ENCODE assay signal across 10 cellular contexts in the genomic region with DNA sequence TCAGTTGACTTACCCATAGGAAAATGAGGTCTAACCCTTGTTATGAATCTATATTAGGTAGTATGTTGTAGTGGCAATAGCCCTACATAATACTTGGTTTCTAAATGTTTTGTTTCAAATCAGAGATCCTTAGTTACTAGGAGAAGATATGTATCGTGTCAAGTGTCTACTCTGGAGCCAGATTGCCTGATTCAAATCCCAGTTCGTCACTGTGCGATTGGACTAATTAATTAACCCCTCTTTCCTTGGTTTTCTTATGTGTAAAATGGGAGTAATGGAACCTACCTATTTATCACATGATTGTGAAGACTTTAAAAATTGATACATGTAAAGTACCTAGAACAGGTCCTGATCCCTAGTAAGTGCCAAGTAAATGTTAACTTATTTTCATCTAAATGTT. TPM values are rescaled to one million over a fixed set of nuclear protein-coding genes. Genes with fewer than 3 reads are reported as not detected.
DNase-seq lines count a peak whose midpoint lies in the region; ATAC-seq, FAIRE-seq and TF ChIP-seq lines count a peak whose summit lies in the region.
"Had no signal": no experiment of that assay in that cellular context is flagged by ENCODE, and none has a peak within 500 bp of the region (broad histone marks: within the 10 kb centered on the region; RNA-seq: fewer than 3 reads in every experiment).

No MANE protein-coding gene starts in this region.

- 65% methylated on average over 3 of the region's 3 CpGs for WGBS in GM12878 (ENCODE audit: insufficient coverage, insufficient replicate concordance, low lambda C conversion rate, missing lambda C conversion rate)

- H3K4me1 ChIP-seq in BE2C (no peaks in the 10 kb centered on the region), HUES6 (ENCODE audit: control insufficient read depth, insufficient read depth, low read length) (peaks cover 10% of the 10 kb centered on the region), GM12878 (ENCODE audit: control insufficient read depth, insufficient read depth, low read length) (peaks cover 6% of the 10 kb centered on the region), mucosa of rectum (ENCODE audit: control insufficient read depth in 2 of 2, insufficient read depth in 2 of 2, low read length in 2 of 2) (peaks cover 4 to 21% of the 10 kb centered on the region in 2 donors)

- no peak for FAIRE-seq in GM12878 (lab: Jason Lieb, UNC)

- no peak overlapping the region for H3K9ac ChIP-seq in HUES6 (ENCODE audit: low read length)
- peak overlapping the region; percentile 99 for H3K9ac ChIP-seq in GM12878 (ENCODE audit: control insufficient read depth, insufficient read depth, low read length)
- peak overlapping the region; percentile 96 to 99 for H3K9ac ChIP-seq in mucosa of rectum (ENCODE audit: low read depth in 1 of 2, low read length in 2 of 2)

- no peak for TF ChIP-seq CTCF in BE2C (IDR thresholded peaks at IDR 0.05; ENCODE audit: low read depth, low read length)
- TF ChIP-seq CTCF in GM12878 (IDR thresholded peaks at IDR 0.05 in 2 of 3, conservative IDR thresholded peaks at IDR 0.05 in 1 of 3; ENCODE audit: control insufficient read depth in 2 of 3, extremely low read depth in 1 of 3, insufficient read depth in 1 of 3, low read depth in 3 of 3, low read length in 3 of 3) = no peak

- BruUV-seq in GM12878 (replicated peaks; lab: Mats Ljungman, UMichigan) = no TSS peak

- H4K20me1 ChIP-seq in GM12878 (ENCODE audit: control insufficient read depth, insufficient read depth) = no peaks in the 10 kb centered on the region

- no peak for TF ChIP-seq RAD21 in GM12878 (IDR thresholded peaks at IDR 0.05; ENCODE audit: insufficient read depth, low read depth, low read length)

- POLR2A ChIA-PET in GM12878 (lab: Charles Lee) = interaction anchor here (1.1 to 1.5 kb wide), 3 partner anchors 166 to 292 kb away, joined by 3 to 6 read pairs (median 4); a partner anchor contains a TSS

- ATAC-seq in GM12878 (no peak), left colon (no peak)
- no peak for ATAC-seq in activated CD4-positive, CD25-positive, alpha-beta regulatory T cell treated with anti-CD3 and anti-CD28 coated beads, Interleukin-2, amount 50 U/mL, for 24 hours

- H3K36me3 ChIP-seq in BE2C (peaks cover 20% of the 10 kb centered on the region), HUES6 (ENCODE audit: control insufficient read depth, insufficient read depth, low read length) (peaks cover 22% of the 10 kb centered on the region), GM12878 (ENCODE audit: control insufficient read depth in 2 of 2, insufficient read depth in 2 of 2, low read length in 1 of 2) (peaks cover 0 to 6% of the 10 kb centered on the region in 2 experiments; a peak in 2 of 4 replicates), mucosa of rectum (ENCODE audit: control insufficient read depth in 2 of 2, insufficient read depth in 2 of 2, low read length in 2 of 2) (peaks cover 18 to 19% of the 10 kb centered on the region in 2 donors)

- intact Hi-C loops in GM12878 (cut with micrococcal nuclease; ENCODE audit: unreplicated experiment) (loop anchor here (2.0 to 5.0 kb wide), 3 partner anchors 33 to 203 kb away; a partner anchor contains a TSS), left colon (cut with DNase I, micrococcal nuclease) (no loop called here)

- H3K4me2 ChIP-seq in GM12878 (ENCODE audit: control insufficient read depth, insufficient read depth) = peak overlapping the region; percentile 88

- H3K27me3 ChIP-seq in BE2C (no peaks in the 10 kb centered on the region), HUES6 (ENCODE audit: control insufficient read depth, insufficient read depth, low read length) (no peaks in the 10 kb centered on the region), GM12878 (replicated peaks in 1 of 2; ENCODE audit: control insufficient read depth in 2 of 2, insufficient read depth in 2 of 2, low read length in 1 of 2) (no peaks in the 10 kb centered on the region), mucosa of rectum (ENCODE audit: control insufficient read depth in 2 of 2, insufficient read depth in 2 of 2, low read length in 2 of 2) (no peaks in the 10 kb centered on the region)

- CTCF ChIA-PET in GM12878 (lab: Yijun Ruan, JAX) = interaction anchor here (1.0 to 6.1 kb wide), 4 partner anchors 28 to 292 kb away, joined by 3 to 61 read pairs (median 8); a partner anchor contains a TSS

- RAD21 ChIA-PET in GM12878 (lab: Charles Lee; ENCODE audit: unreplicated experiment) = interaction anchor here (0.8 to 4.2 kb wide), 5 partner anchors 28 to 292 kb away, joined by 3 to 26 read pairs (median 4); no protein-coding TSS in a partner anchor

- no peak overlapping the region for H2AFZ ChIP-seq in GM12878 (ENCODE audit: control insufficient read depth, low read depth, low read length)

- peaks cover 25% of the 10 kb centered on the region for H3K79me2 ChIP-seq in GM12878 (ENCODE audit: control insufficient read depth, insufficient read depth, low read length)

- no peak for TF ChIP-seq EP300 in GM12878 (IDR thresholded peaks at IDR 0.05; ENCODE audit: borderline replicate concordance in 1 of 2, control insufficient read depth in 1 of 2, low read depth in 2 of 2, low read length in 2 of 2)

- H3K4me3 ChIP-seq in BE2C (ENCODE audit: low read depth, low read length) (peak overlapping the region; percentile 83), HUES6 (ENCODE audit: low read depth, low read length) (peak overlapping the region; percentile 77), GM12878 (peak overlapping the region; percentile 94), mucosa of rectum (ENCODE audit: low read length in 2 of 2) (peak overlapping the region; percentile 94 to 99)

- H3K9me3 ChIP-seq in BE2C (no peaks in the 10 kb centered on the region), HUES6 (ENCODE audit: control insufficient read depth, insufficient read depth, low read depth, low read length) (no peaks in the 10 kb centered on the region), GM12878 (replicated peaks; ENCODE audit: control insufficient read depth, insufficient read depth, low read length) (no peaks in the 10 kb centered on the region), mucosa of rectum (ENCODE audit: control insufficient read depth in 2 of 2, low read length in 2 of 2) (no peaks in the 10 kb centered on the region)

- TF ChIP-seq POLR2A in GM12878 (IDR thresholded peaks at IDR 0.05; ENCODE audit: low read depth, low read length) = no peak

- DNase-seq in BE2C (no peak), GM12878 (ENCODE audit: low read depth, low spot score) (no peak), islet precursor cell (no peak), SHP77 treated with DMSO at 0.1 percent for 48 hours (lab: John Stamatoyannopoulos, UW) (no peak), left colon (no peak)
- DNase-seq: amygdala; stimulated activated CD4-positive, alpha-beta T cell treated with anti-CD3 and anti-CD28 coated beads, Interleukin-4, amount 100 ng/mL, for 4 hours had no signal

- in situ Hi-C loops in GM12878 (cut with MboI) = loop anchor here (5.0 kb wide), 1 partner anchor 293 kb away; no protein-coding TSS in a partner anchor

- H3K27ac ChIP-seq in HUES6 (ENCODE audit: low read depth, low read length) = no peak overlapping the region
- H3K27ac ChIP-seq in GM12878 (ENCODE audit: control insufficient read depth, insufficient read depth) = peak overlapping the region; percentile 96
- H3K27ac ChIP-seq in mucosa of rectum (ENCODE audit: low read depth in 2 of 2, low read length in 2 of 2) = no peak overlapping the region

- SMC1A ChIA-PET in GM12878 (lab: Charles Lee; ENCODE audit: uncharacterized antibody, unreplicated experiment) = interaction anchor here (0.9 to 1.5 kb wide), 6 partner anchors 11 to 224 kb away, joined by 3 to 6 read pairs (median 4); a partner anchor contains a TSS

RNA-seq across cellular contexts. Expression of a gene that starts 1.4 kb away (rescaled TPM):
- 36.7 TPM for polyA plus RNA-seq in BE2C (2012; ENCODE audit: insufficient read depth, insufficient read length, low read depth)
- total RNA-seq in GM12878 (2013; cell fraction: nucleolus; rRNA removed) = 184 and 193 TPM in 2 replicates
- 59.9 and 72.0 TPM in 2 replicates for total RNA-seq in GM12878 (2014; rRNA removed)
- 54.9 and 58.3 TPM in 2 replicates for total RNA-seq in GM12878 (2014; rRNA removed; fragmentation: Illumina TruSeq; extraction: Trizol)
- total RNA-seq in GM12878 (2021) = 44.7 and 48.1 TPM in 2 replicates
- 67.3 TPM for polyA plus RNA-seq in GM12878 (2011; ENCODE audit: low read depth)
- polyA plus RNA-seq in GM12878 (2011; rRNA removed) = 115 and 116 TPM in 2 replicates
- polyA plus RNA-seq in GM12878 (2011; cell fraction: cytosol; rRNA removed) = 98.4 and 120 TPM in 2 replicates
- polyA plus RNA-seq in GM12878 (2011; cell fraction: nucleus; rRNA removed) = 100 and 108 TPM in 2 replicates
- 70.1 and 80.3 TPM in 2 replicates for polyA plus RNA-seq in GM12878 (2012)
- polyA plus RNA-seq in GM12878 (2014; fragmentation: Illumina TruSeq; extraction: Trizol) = 91.2 and 91.8 TPM in 2 replicates
- 10 to 100 TPM; 36.5 to 37.1 TPM for polyA plus RNA-seq in GM12878 (2014; fragmentation: Nextera tagmentation; extraction: Ambion mirVana)
- polyA plus RNA-seq in GM12878 (2014; rRNA removed) = 79.0 and 82.6 TPM in 2 replicates
- polyA plus RNA-seq in GM12878 (2016; fragmentation: Nextera tagmentation; extraction: Ambion mirVana) = 10 to 100 TPM; 30.3 to 33.7 TPM
- 114 and 123 TPM in 2 replicates for polyA minus RNA-seq in GM12878 (2011; rRNA and poly(A)+ RNA removed)
- 24.1 and 27.3 TPM in 2 replicates for polyA minus RNA-seq in GM12878 (2011; cell fraction: cytosol; rRNA and poly(A)+ RNA removed)
- 42.1 and 53.9 TPM in 2 replicates for polyA minus RNA-seq in GM12878 (2011; cell fraction: nucleus; rRNA and poly(A)+ RNA removed)
- total RNA-seq in left colon = 10 to 100 TPM; 57.5 to 68.0 TPM

RNA-seq across cellular contexts. Expression of a gene that starts 23.3 kb away (rescaled TPM):
- 29.9 TPM for polyA plus RNA-seq in BE2C (2012; ENCODE audit: insufficient read depth, insufficient read length, low read depth)
- total RNA-seq in GM12878 (2013; cell fraction: nucleolus; rRNA removed) = 123 and 135 TPM in 2 replicates
- total RNA-seq in GM12878 (2014; rRNA removed) (22.1 and 22.2 TPM in 2 replicates), GM12878 (2014; rRNA removed; fragmentation: Illumina TruSeq; extraction: Trizol) (15.2 and 17.7 TPM in 2 replicates), GM12878 (2021) (13.4 and 19.0 TPM in 2 replicates), left colon (10 to 100 TPM; 41.9 to 50.0 TPM)
- 10.6 TPM for polyA plus RNA-seq in GM12878 (2011; ENCODE audit: low read depth)
- polyA plus RNA-seq in GM12878 (2011; rRNA removed) (27.5 and 29.4 TPM in 2 replicates), GM12878 (2014; fragmentation: Illumina TruSeq; extraction: Trizol) (15.1 and 21.3 TPM in 2 replicates), GM12878 (2014; fragmentation: Nextera tagmentation; extraction: Ambion mirVana) (1 to 10 TPM; 6.2 to 9.0 TPM), GM12878 (2014; rRNA removed) (16.0 and 19.3 TPM in 2 replicates), GM12878 (2016; fragmentation: Nextera tagmentation; extraction: Ambion mirVana) (10 to 100 TPM; 14.5 to 15.9 TPM)
- 17.6 and 23.7 TPM in 2 replicates for polyA plus RNA-seq in GM12878 (2011; cell fraction: cytosol; rRNA removed)
- 46.6 and 57.2 TPM in 2 replicates for polyA plus RNA-seq in GM12878 (2011; cell fraction: nucleus; rRNA removed)
- polyA plus RNA-seq in GM12878 (2012) = 11.2 and 13.6 TPM in 2 replicates
- 41.2 and 50.5 TPM in 2 replicates for polyA minus RNA-seq in GM12878 (2011; rRNA and poly(A)+ RNA removed)
- polyA minus RNA-seq in GM12878 (2011; cell fraction: cytosol; rRNA and poly(A)+ RNA removed) = 4.1 and 12.2 TPM in 2 replicates
- polyA minus RNA-seq in GM12878 (2011; cell fraction: nucleus; rRNA and poly(A)+ RNA removed) = 24.5 and 55.5 TPM in 2 replicates

RNA-seq across cellular contexts. Expression of a gene that starts 33.9 kb away (rescaled TPM):
- polyA plus RNA-seq in BE2C (2012; ENCODE audit: insufficient read depth, insufficient read length, low read depth) = 31.9 TPM
- total RNA-seq in GM12878 (2013; cell fraction: nucleolus; rRNA removed) = 13.4 and 15.2 TPM in 2 replicates
- 7.9 and 8.3 TPM in 2 replicates for total RNA-seq in GM12878 (2014; rRNA removed)
- 4.4 and 5.0 TPM in 2 replicates for total RNA-seq in GM12878 (2014; rRNA removed; fragmentation: Illumina TruSeq; extraction: Trizol)
- 9.9 and 12.1 TPM in 2 replicates for total RNA-seq in GM12878 (2021)
- polyA plus RNA-seq in GM12878 (2011; ENCODE audit: low read depth) = 2.2 TPM
- polyA plus RNA-seq in GM12878 (2011; rRNA removed) = 5.6 and 6.4 TPM in 2 replicates
- 3.7 and 3.8 TPM in 2 replicates for polyA plus RNA-seq in GM12878 (2011; cell fraction: cytosol; rRNA removed)
- 5.3 and 5.7 TPM in 2 replicates for polyA plus RNA-seq in GM12878 (2011; cell fraction: nucleus; rRNA removed)
- polyA plus RNA-seq in GM12878 (2012) = 3.4 TPM in 2 replicates
- 7.8 and 8.8 TPM in 2 replicates for polyA plus RNA-seq in GM12878 (2014; fragmentation: Illumina TruSeq; extraction: Trizol)
- polyA plus RNA-seq in GM12878 (2014; fragmentation: Nextera tagmentation; extraction: Ambion mirVana) = 1 to 10 TPM; 1.2 to 1.4 TPM
- 6.1 and 8.1 TPM in 2 replicates for polyA plus RNA-seq in GM12878 (2014; rRNA removed)
- 1 to 10 TPM; 4.8 to 6.9 TPM for polyA plus RNA-seq in GM12878 (2016; fragmentation: Nextera tagmentation; extraction: Ambion mirVana)
- 5.4 and 6.8 TPM in 2 replicates for polyA minus RNA-seq in GM12878 (2011; rRNA and poly(A)+ RNA removed)
- 3.2 and 4.1 TPM in 2 replicates for polyA minus RNA-seq in GM12878 (2011; cell fraction: cytosol; rRNA and poly(A)+ RNA removed)
- 3.0 and 5.2 TPM in 2 replicates for polyA minus RNA-seq in GM12878 (2011; cell fraction: nucleus; rRNA and poly(A)+ RNA removed)
- 10 to 100 TPM; 16.5 to 19.6 TPM for total RNA-seq in left colon
